Comparison of ENCODE assay signal across 1 cellular context in genomic region chr11:109940816-109941215, GRCh38.
TF ChIP-seq lines count a peak whose summit lies in the region.

No MANE protein-coding gene starts in this region.

TF ChIP-seq in K562, 482 proteins besides CTCF, POLR2A, EP300 and RAD21 (continued from another document and continues in another):
- TF ChIP-seq ZBTB11 (CRISPR knock-in tag; IDR thresholded peaks at IDR 0.05) (0 out of 6 replicates have a peak, but pooled peaks of 1 of the 3 experiments have one; percentile 30), C11orf30 (IDR thresholded peaks at IDR 0.05; ENCODE audit: low read depth) (peak; percentile 73), POLR2H (tag; IDR thresholded peaks at IDR 0.05; ENCODE audit: low read depth) (0 out of 2 replicates have a peak, but pooled peaks have one; percentile 20), ZNF766 (CRISPR knock-in tag; conservative IDR thresholded peaks at IDR 0.05) (0 out of 2 replicates have a peak, but pooled peaks have one; percentile 35), CHD1 (IDR thresholded peaks at IDR 0.05; ENCODE audit: low read length) (no peak), ETV6 (IDR thresholded peaks at IDR 0.05; ENCODE audit: borderline replicate concordance in 1 of 2, low read depth in 2 of 2, low read length in 1 of 2) (no peak), ETV6 (CRISPR knock-in tag; IDR thresholded peaks at IDR 0.05; ENCODE audit: borderline replicate concordance) (no peak), MBD2 (IDR thresholded peaks at IDR 0.05; ENCODE audit: borderline replicate concordance, low read depth) (no peak), ZNF395 (CRISPR knock-in tag; IDR thresholded peaks at IDR 0.05) (0 out of 2 replicates have a peak, but pooled peaks have one; percentile 42), ERF (CRISPR knock-in tag; IDR thresholded peaks at IDR 0.05) (no peak), MNT (conservative IDR thresholded peaks at IDR 0.05) (peak; percentile 70 to 77), ARID2 (IDR thresholded peaks at IDR 0.05) (no peak), SIN3B (IDR thresholded peaks at IDR 0.05; ENCODE audit: low read depth) (no peak), CUX1 (CRISPR knock-in tag; IDR thresholded peaks at IDR 0.05) (no peak), NR2F6 (CRISPR knock-in tag; IDR thresholded peaks at IDR 0.05) (no peak), RNF219 (CRISPR knock-in tag; IDR thresholded peaks at IDR 0.05) (no peak), FOXK2 (conservative IDR thresholded peaks at IDR 0.05 in 1 of 2, IDR thresholded peaks at IDR 0.05 in 1 of 2; ENCODE audit: low read depth in 2 of 2) (peak; percentile 97 to 98), SLC30A9 (CRISPR knock-in tag; IDR thresholded peaks at IDR 0.05) (no peak), NR0B1 (IDR thresholded peaks at IDR 0.05; ENCODE audit: partially characterized antibody) (no peak), BRCA1 (IDR thresholded peaks at IDR 0.05) (no peak), BRCA1 (CRISPR knock-in tag; IDR thresholded peaks at IDR 0.05) (no peak), MGA (IDR thresholded peaks at IDR 0.05) (peak; percentile 64; the same call in 1 of the 2 replicates)
